Comparison of ENCODE assay signal across 8 cellular contexts in genomic region chr3:96814581-96815567, GRCh38. TPM values are rescaled to one million over a fixed set of nuclear protein-coding genes. Genes with fewer than 3 reads are reported as not detected.
DNase-seq lines count a peak whose midpoint lies in the region; ATAC-seq and TF ChIP-seq lines count a peak whose summit lies in the region.

Gene EPHA6, plus strand, starts transcription at chr3:96814594.

- H3K9me3 ChIP-seq in effector memory CD4-positive, alpha-beta T cell (ENCODE audit: control insufficient read depth, low read length): no peaks in the 10 kb centered on the region
- no peaks in the 10 kb centered on the region for H3K9me3 ChIP-seq in adrenal gland (replicated peaks in 1 of 3)

- H3K4me1 ChIP-seq in effector memory CD4-positive, alpha-beta T cell (ENCODE audit: control insufficient read depth, insufficient read depth, low read length, poor library complexity, severe bottlenecking): peaks cover 20% of the 10 kb centered on the region
- peaks cover 0 to 22% of the 10 kb centered on the region in 2 donors for H3K4me1 ChIP-seq in adrenal gland (replicated peaks in 1 of 2)

- peaks cover 35 to 44% (median 38%) of the 10 kb centered on the region in 3 donors for H3K27me3 Mint-ChIP-seq in CD14-positive monocyte (ENCODE audit: low read depth in 3 of 3)
- H3K27me3 Mint-ChIP-seq in nephron progenitor cell (ENCODE audit: low read depth, poor library complexity): peaks cover 46% of the 10 kb centered on the region

- no peaks in the 10 kb centered on the region for H3K36me3 ChIP-seq in effector memory CD4-positive, alpha-beta T cell (ENCODE audit: control insufficient read depth, insufficient read depth, low read length)
- H3K36me3 ChIP-seq in adrenal gland (replicated peaks in 1 of 2): no peaks in the 10 kb centered on the region

- DNase-seq in CD14-positive monocyte (ENCODE audit: low spot score): no peak
- peak; percentile 81 to 89 for DNase-seq in NCI-H524 (lab: John Stamatoyannopoulos, UW)
- no peak for DNase-seq in effector memory CD4-positive, alpha-beta T cell
- peak; percentile 18 for DNase-seq in nephron progenitor cell
- DNase-seq in adrenal gland: no peak
- no peak for DNase-seq in RKO (ENCODE audit: low spot score)

- peak within 1 kb of the TSS; percentile 37 for H3K4me3 ChIP-seq in effector memory CD4-positive, alpha-beta T cell (ENCODE audit: insufficient read depth, low read depth, low read length, poor library complexity, severe bottlenecking)
- peak within 1 kb of the TSS in 2 of 4 donors; percentile 38 to 43 for H3K4me3 ChIP-seq in adrenal gland

- H3K27me3 ChIP-seq in effector memory CD4-positive, alpha-beta T cell (replicated peaks; ENCODE audit: control insufficient read depth, insufficient read depth, low read length, poor library complexity, severe bottlenecking): peaks cover 13% of the 10 kb centered on the region
- peaks cover 32% of the 10 kb centered on the region for H3K27me3 ChIP-seq in adrenal gland

- H3K9me3 Mint-ChIP-seq in CD14-positive monocyte: peaks cover 0 to 4% (median 2%) of the 10 kb centered on the region in 7 donors
- no peaks in the 10 kb centered on the region for H3K9me3 Mint-ChIP-seq in nephron progenitor cell

- H3K27ac Mint-ChIP-seq in CD14-positive monocyte: no peak within 1 kb of the TSS
- no peak within 1 kb of the TSS for H3K27ac Mint-ChIP-seq in nephron progenitor cell

- H3K4me1 Mint-ChIP-seq in CD14-positive monocyte (peaks cover 8% of the 10 kb centered on the region), nephron progenitor cell (peaks cover 9% of the 10 kb centered on the region)

- H3K36me3 Mint-ChIP-seq in CD14-positive monocyte: peaks cover 0 to 2% of the 10 kb centered on the region in 2 donors
- no peaks in the 10 kb centered on the region for H3K36me3 Mint-ChIP-seq in nephron progenitor cell (ENCODE audit: low read depth)

- 4 to 20% (median 7%) methylated on average over 18 to 56 of the region's 56 CpGs for WGBS in adrenal gland, 4 donors

- ATAC-seq in GM18498 (IDR thresholded peaks at IDR 0.05; ENCODE audit: unreplicated experiment) (no peak), HG03432 (IDR thresholded peaks at IDR 0.05; ENCODE audit: unreplicated experiment) (no peak)

- no peak for TF ChIP-seq POLR2A in adrenal gland (IDR thresholded peaks at IDR 0.05)

- peak within 1 kb of the TSS; percentile 60 to 86 for H3K4me3 Mint-ChIP-seq in CD14-positive monocyte
- H3K4me3 Mint-ChIP-seq in nephron progenitor cell: peak within 1 kb of the TSS; percentile 81

- no peak within 1 kb of the TSS for H3K27ac ChIP-seq in effector memory CD4-positive, alpha-beta T cell (ENCODE audit: insufficient read depth, low read length, poor library complexity, severe bottlenecking)
- no peak within 1 kb of the TSS for H3K27ac ChIP-seq in adrenal gland

- TF ChIP-seq CTCF in CD14-positive monocyte (IDR thresholded peaks at IDR 0.05) (no peak), nephron progenitor cell (IDR thresholded peaks at IDR 0.05) (no peak), adrenal gland (IDR thresholded peaks at IDR 0.05) (no peak)

- intact Hi-C loops in CD14-positive monocyte (cut with micrococcal nuclease) (no loop called here), adrenal gland (cut with DNase I) (no loop called here)

RNA-seq across cellular contexts. Expression of gene EPHA6, which starts in this region (rescaled TPM):
- polyA plus RNA-seq in CD14-positive monocyte: not detected
- total RNA-seq in adrenal gland: under 1 TPM in 1 of 8 donors, not detected in 7; 0.07 TPM
- polyA plus RNA-seq in adrenal gland: under 1 TPM in 1 of 3 donors, not detected in 2; 0.07 TPM

Comparison
In these comparisons a context has a peak if more than half of its experiments do, and no peak if none do; other contexts are left out.
1. DNase-seq: peak in NCI-H524 (2 of 2) and nephron progenitor cell (single experiment); none in CD14-positive monocyte (single experiment), effector memory CD4-positive, alpha-beta T cell (0 of 3), adrenal gland (0 of 7) and RKO (single experiment).